Comparison of ENCODE assay signal across 28 cellular contexts in genomic region chr12:99433155-99433554, GRCh38.
"Had no signal": no experiment of that assay in that cellular context is flagged by ENCODE, and none has a peak within 500 bp of the region (broad histone marks: within the 10 kb centered on the region; RNA-seq: fewer than 3 reads in every experiment).

No MANE protein-coding gene starts in this region.

- H3K4me2 ChIP-seq: neural progenitor cell, smooth muscle cell had no signal

- H2AFZ ChIP-seq: neural progenitor cell, parathyroid adenoma had no signal

- H3K27me3 ChIP-seq: neural progenitor cell, ovary, spleen, suprapubic skin, testis, tibial artery, transverse colon, upper lobe of right lung, uterus had no signal

- H3K27ac ChIP-seq: neural progenitor cell, ovary, parathyroid adenoma, psoas muscle, skin epidermis, spleen, suprapubic skin, testis, tibial artery, transverse colon, upper lobe of right lung, uterus had no signal

- H3K9ac ChIP-seq: neural progenitor cell, parathyroid adenoma had no signal

- H3K4me3 ChIP-seq: neural progenitor cell, ovary, psoas muscle, skin epidermis, smooth muscle cell, spleen, suprapubic skin, testis, tibial artery, transverse colon, upper lobe of right lung, uterus had no signal

- H3K36me3 ChIP-seq: neural progenitor cell, ovary, spleen, suprapubic skin, tibial artery, transverse colon, upper lobe of right lung, uterus had no signal

- H3K79me2 ChIP-seq: parathyroid adenoma had no signal

- H3K4me1 ChIP-seq: neural progenitor cell, parathyroid adenoma, psoas muscle, spleen, suprapubic skin, testis, tibial artery, transverse colon, upper lobe of right lung, uterus had no signal

- DNase-seq: natural killer cell; occipital lobe; ovary; posterior cingulate gyrus; psoas muscle; right cardiac atrium; spleen; stimulated activated CD4-positive, alpha-beta T cell treated with anti-CD3 and anti-CD28 coated beads, Interleukin-12 subunit alpha, Interleukin-12 subunit beta, amount 100 ng/mL, for 4 hours; stimulated activated CD4-positive, alpha-beta T cell treated with anti-CD3 and anti-CD28 coated beads, Interleukin-1b, Interleukin-23, amount 100 ng/mL, for 48 hours; stimulated activated CD4-positive, alpha-beta T cell treated with anti-CD3 and anti-CD28 coated beads, Interleukin-4, amount 100 ng/mL, for 1 hour; stimulated activated CD4-positive, alpha-beta T cell treated with anti-CD3 and anti-CD28 coated beads, Interleukin-4, amount 100 ng/mL, for 4 hours; stimulated activated CD8-positive, alpha-beta memory T cell treated with anti-CD3 and anti-CD28 coated beads, Interleukin-4, amount 100 ng/mL, for 48 hours; stimulated activated naive CD4-positive, alpha-beta T cell; stimulated activated naive CD8-positive, alpha-beta T cell treated with anti-CD3 and anti-CD28 coated beads, Interleukin-15, amount 100 ng/mL, for 72 hours; stimulated activated naive CD8-positive, alpha-beta T cell treated with anti-CD3 and anti-CD28 coated beads, Interleukin-15, Interleukin-2, amounts not matched to agents 100 U/mL and 50 U/mL, for 24 hours; substantia nigra; testis; tibial artery; transverse colon; upper lobe of right lung; uterus had no signal

- ATAC-seq: natural killer cell; psoas muscle; right cardiac atrium; sciatic nerve; stimulated activated memory B cell treated with anti-CD40 and anti-IgM and Interleukin-4, amounts not matched to agents 10 μg/mL and 1 μg/mL and 100 μg/mL, for 72 hours; stimulated activated naive CD8-positive, alpha-beta T cell treated with anti-CD3 and anti-CD28 coated beads, Interleukin-15, amount 100 ng/mL, for 72 hours; stimulated activated naive CD8-positive, alpha-beta T cell treated with anti-CD3 and anti-CD28 coated beads, Interleukin-15, Interleukin-2, amounts not matched to agents 100 U/mL and 50 U/mL, for 24 hours; upper lobe of right lung had no signal

- H3K9me3 ChIP-seq: ovary, psoas muscle, suprapubic skin, testis, tibial artery, transverse colon, upper lobe of right lung, uterus had no signal
